Comparison of ENCODE assay signal across 1 cellular context in genomic region chr19:35787227-35787799, GRCh38.
TF ChIP-seq lines count a peak whose summit lies in the region.

No MANE protein-coding gene starts in this region.

TF ChIP-seq in HEK293, 187 proteins besides CTCF, POLR2A, EP300 and RAD21 (continued from another document):
- TF ChIP-seq ZBTB10 (tag by site-specific recombination; IDR thresholded peaks at IDR 0.05) (peak; percentile 70; the same call in 1 of the 2 replicates), ZNF138 (tag by site-specific recombination; IDR thresholded peaks at IDR 0.05; ENCODE audit: borderline replicate concordance) (no peak), REPIN1 (tag by site-specific recombination; IDR thresholded peaks at IDR 0.05; ENCODE audit: low read depth) (no peak), HOXA7 (CRISPR knock-in tag; IDR thresholded peaks at IDR 0.05; ENCODE audit: borderline replicate concordance) (no peak), ZNF513 (tag by site-specific recombination; IDR thresholded peaks at IDR 0.05) (no peak), ZSCAN30 (tag by site-specific recombination; IDR thresholded peaks at IDR 0.05) (no peak), PATZ1 (tag by site-specific recombination; IDR thresholded peaks at IDR 0.05) (0 out of 2 replicates have a peak, but pooled peaks have one; percentile 20), ZNF248 (tag by site-specific recombination; IDR thresholded peaks at IDR 0.05) (no peak), KLF10 (tag by site-specific recombination; IDR thresholded peaks at IDR 0.05) (no peak), KLF8 (tag by site-specific recombination; IDR thresholded peaks at IDR 0.05) (peak; percentile 42; the same call in 1 of the 2 replicates), SETDB1 (IDR thresholded peaks at IDR 0.05; ENCODE audit: insufficient read length, low read length) (no peak), ZNF501 (tag by site-specific recombination; IDR thresholded peaks at IDR 0.05) (no peak)
TF ChIP-seq in HEK293: peak in this region for 4.
